Comparison of ENCODE assay signal across 1 cellular context in genomic region chr1:175035860-175036259, GRCh38.
TF ChIP-seq lines count a peak whose summit lies in the region.

No MANE protein-coding gene starts in this region.

TF ChIP-seq in GM23338, 12 proteins besides CTCF, POLR2A, EP300 and RAD21 (continued from another document):
- TF ChIP-seq ZNF462 (CRISPR knock-in tag; IDR thresholded peaks at IDR 0.05) = no peak
- TF ChIP-seq STAT1 (IDR thresholded peaks at IDR 0.05; ENCODE audit: unreplicated experiment) = no peak
- no peak for TF ChIP-seq EZH2 (IDR thresholded peaks at IDR 0.05; ENCODE audit: low read depth, unreplicated experiment)
TF ChIP-seq in GM23338: peak in this region for 0.
